ENCODE assay signal across 21 cellular contexts in genomic region chr5:77425998-77426659, GRCh38.
DNase-seq lines count a peak whose midpoint lies in the region; ATAC-seq, FAIRE-seq and TF ChIP-seq lines count a peak whose summit lies in the region.
"Had no signal": no experiment of that assay in that cellular context is flagged by ENCODE, and none has a peak within 500 bp of the region (broad histone marks: within the 10 kb centered on the region; RNA-seq: fewer than 3 reads in every experiment).

No MANE protein-coding gene starts in this region.

- H3K27ac Mint-ChIP-seq in Caco-2 (ENCODE audit: unreplicated experiment), result peak overlapping the region; percentile 85
- H3K27ac Mint-ChIP-seq in activated naive CD4-positive, alpha-beta T cell treated with anti-CD3 and anti-CD28 coated beads, Interleukin-2, amount 50 U/mL, for 72 hours, result no peak overlapping the region
- H3K27ac Mint-ChIP-seq: activated CD4-positive, alpha-beta memory T cell treated with anti-CD3 and anti-CD28 coated beads for 36 hours; CD8-positive, alpha-beta memory T cell; memory B cell; natural killer cell treated with Interleukin-12 subunit alpha and Interleukin-12 subunit beta and Interleukin-15 and Interleukin-18, amount 100 ng/mL, for 72 hours; stimulated activated naive CD8-positive, alpha-beta T cell treated with anti-CD3 and anti-CD28 coated beads, Interleukin-15, amount 100 ng/mL, for 72 hours had no signal

- FAIRE-seq in islet of Langerhans (lab: Jason Lieb, UNC), result peak; percentile 13
- FAIRE-seq: colon, endometrium had no signal

- BruUV-seq in Caco-2 (replicated peaks; lab: Mats Ljungman, UMichigan), result no TSS peak

- H3K9ac ChIP-seq in subcutaneous abdominal adipose tissue (ENCODE audit: low read length in 5 of 5), result no peak overlapping the region
- H3K9ac ChIP-seq: KMS-11 had no signal

- peaks cover 27% of the 10 kb centered on the region for H3K4me1 Mint-ChIP-seq in Caco-2 (ENCODE audit: low read depth, unreplicated experiment)
- H3K4me1 Mint-ChIP-seq: CD8-positive, alpha-beta memory T cell; stimulated activated naive CD8-positive, alpha-beta T cell treated with anti-CD3 and anti-CD28 coated beads, Interleukin-15, amount 100 ng/mL, for 72 hours had no signal

- H3K4me3 ChIP-seq in Caco-2 (ENCODE audit: low read depth, low read length), result no peak overlapping the region
- H3K4me3 ChIP-seq in subcutaneous abdominal adipose tissue (ENCODE audit: low read depth in 1 of 5, low read length in 5 of 5), result no peak overlapping the region

- POLR2A ChIA-PET in Caco-2 (lab: Charles Lee), result interaction anchor here (0.6 to 1.0 kb wide), 3 partner anchors 66 to 1024 kb away, joined by 3 to 11 read pairs (median 3); no protein-coding TSS in a partner anchor

- CTCF ChIA-PET in Caco-2 (lab: Charles Lee), result interaction anchor here (0.6 to 2.2 kb wide), 6 partner anchors 11 to 1869 kb away, joined by 3 to 14 read pairs (median 5); partner anchors contain the start of gene WDR41

- H3K27me3 Mint-ChIP-seq in Caco-2 (ENCODE audit: insufficient read depth, unreplicated experiment), result no peaks in the 10 kb centered on the region
- H3K27me3 Mint-ChIP-seq: activated CD4-positive, alpha-beta memory T cell treated with anti-CD3 and anti-CD28 coated beads for 36 hours; memory B cell; natural killer cell treated with Interleukin-12 subunit alpha and Interleukin-12 subunit beta and Interleukin-15 and Interleukin-18, amount 100 ng/mL, for 72 hours; stimulated activated naive CD8-positive, alpha-beta T cell treated with anti-CD3 and anti-CD28 coated beads, Interleukin-15, amount 100 ng/mL, for 72 hours had no signal

- H3K9me3 Mint-ChIP-seq in Caco-2 (ENCODE audit: unreplicated experiment), result no peaks in the 10 kb centered on the region
- peaks cover 0 to 4% of the 10 kb centered on the region in 2 donors for H3K9me3 Mint-ChIP-seq in activated naive CD4-positive, alpha-beta T cell treated with anti-CD3 and anti-CD28 coated beads, Interleukin-2, amount 50 U/mL, for 72 hours
- H3K9me3 Mint-ChIP-seq: CD8-positive, alpha-beta memory T cell; memory B cell; natural killer cell treated with Interleukin-12 subunit alpha and Interleukin-12 subunit beta and Interleukin-15 and Interleukin-18, amount 100 ng/mL, for 72 hours; stimulated activated naive CD8-positive, alpha-beta T cell treated with anti-CD3 and anti-CD28 coated beads, Interleukin-15, amount 100 ng/mL, for 72 hours had no signal

- H3K4me1 ChIP-seq in Caco-2 (peaks cover 50% of the 10 kb centered on the region), subcutaneous abdominal adipose tissue (ENCODE audit: control insufficient read depth in 5 of 5, insufficient read depth in 5 of 5, low read length in 5 of 5) (peaks cover 0 to 20% (median 14%) of the 10 kb centered on the region in 5 donors)

- peaks cover 15% of the 10 kb centered on the region for H3K36me3 Mint-ChIP-seq in Caco-2 (ENCODE audit: insufficient read depth, unreplicated experiment)
- H3K36me3 Mint-ChIP-seq in activated naive CD4-positive, alpha-beta T cell treated with anti-CD3 and anti-CD28 coated beads, Interleukin-2, amount 50 U/mL, for 72 hours, result peaks cover 0 to 6% of the 10 kb centered on the region in 2 donors

- H3K4me3 Mint-ChIP-seq in Caco-2 (ENCODE audit: unreplicated experiment), result peak overlapping the region; percentile 33
- H3K4me3 Mint-ChIP-seq: activated CD4-positive, alpha-beta memory T cell treated with anti-CD3 and anti-CD28 coated beads for 36 hours; CD8-positive, alpha-beta memory T cell; memory B cell; natural killer cell treated with Interleukin-12 subunit alpha and Interleukin-12 subunit beta and Interleukin-15 and Interleukin-18, amount 100 ng/mL, for 72 hours; stimulated activated naive CD8-positive, alpha-beta T cell treated with anti-CD3 and anti-CD28 coated beads, Interleukin-15, amount 100 ng/mL, for 72 hours had no signal

- peak overlapping the region; percentile 38 for H3K27ac ChIP-seq in VCaP
- peak overlapping the region; percentile 27 for H3K27ac ChIP-seq in subcutaneous abdominal adipose tissue (ENCODE audit: low read depth, low read length)
- H3K27ac ChIP-seq: KMS-11 had no signal

- H3K9me3 ChIP-seq in Caco-2 (no peaks in the 10 kb centered on the region), subcutaneous abdominal adipose tissue (ENCODE audit: control insufficient read depth in 5 of 5, low read length in 5 of 5) (peaks cover 0 to 4% (median 0%) of the 10 kb centered on the region in 5 donors)

- H3K27me3 ChIP-seq in Caco-2 (replicated peaks; ENCODE audit: control insufficient read depth, insufficient read depth, low read length) (no peaks in the 10 kb centered on the region), subcutaneous abdominal adipose tissue (ENCODE audit: control insufficient read depth in 5 of 5, insufficient read depth in 4 of 5, low read length in 5 of 5) (no peaks in the 10 kb centered on the region)

- TF ChIP-seq CTCF in Caco-2 (IDR thresholded peaks at IDR 0.05; ENCODE audit: insufficient read depth in 1 of 2, low read depth in 1 of 2, low read length in 1 of 2, severe bottlenecking in 1 of 2, unreplicated experiment in 1 of 2) (no peak), VCaP (conservative IDR thresholded peaks at IDR 0.05) (no peak)

- no peak for ATAC-seq in HG02642 (IDR thresholded peaks at IDR 0.05; ENCODE audit: poor library complexity, unreplicated experiment)
- no peak for ATAC-seq in activated naive CD4-positive, alpha-beta T cell treated with anti-CD3 and anti-CD28 coated beads, Interleukin-2, amount 50 U/mL, for 72 hours
- ATAC-seq: stimulated activated naive CD8-positive, alpha-beta T cell treated with anti-CD3 and anti-CD28 coated beads, Interleukin-15, amount 100 ng/mL, for 72 hours had no signal

- intact Hi-C loops in Caco-2 (cut with micrococcal nuclease; ENCODE audit: unreplicated experiment), result loop anchor here (1.0 to 5.0 kb wide), 5 partner anchors 32 to 201 kb away; partner anchors contain the start of gene WDR41

- no peaks in the 10 kb centered on the region for H3K36me3 ChIP-seq in Caco-2 (ENCODE audit: control insufficient read depth, insufficient read depth, low read length)
- peaks cover 19 to 25% (median 23%) of the 10 kb centered on the region in 5 donors for H3K36me3 ChIP-seq in subcutaneous abdominal adipose tissue (ENCODE audit: control insufficient read depth in 5 of 5, insufficient read depth in 5 of 5, low read length in 5 of 5)

- DNase-seq in Caco-2 (peak; percentile 90 to 92), activated gamma-delta T cell treated with Interleukin-2 at 50 U/mL for 16 hours (no peak)
- no peak for DNase-seq in activated naive CD4-positive, alpha-beta T cell treated with anti-CD3 and anti-CD28 coated beads, Interleukin-2, amount 50 U/mL, for 72 hours (ENCODE audit: low spot score in 2 of 2)
- no peak for DNase-seq in activated CD8-positive, alpha-beta memory T cell treated with anti-CD3 and anti-CD28 coated beads for 24 hours
- DNase-seq: activated CD4-positive, alpha-beta memory T cell treated with anti-CD3 and anti-CD28 coated beads for 36 hours; activated naive CD4-positive, alpha-beta T cell treated with anti-CD3 and anti-CD28 coated beads, Interleukin-2, amount 50 U/mL, for 16 hours; CD8-positive, alpha-beta memory T cell; islet precursor cell; NCI-H1092; NCI-H2081 treated with DMSO at 0.1 percent for 48 hours; posterior cingulate gyrus; stimulated activated naive CD8-positive, alpha-beta T cell treated with anti-CD3 and anti-CD28 coated beads, Interleukin-15, amount 100 ng/mL, for 72 hours had no signal

Comparison
In these comparisons a context has a peak if more than half of its experiments do, and no peak if none do; other contexts are left out.
1. DNase-seq: peak in Caco-2 (2 of 2); none in activated naive CD4-positive, alpha-beta T cell treated with anti-CD3 and anti-CD28 coated beads, Interleukin-2, amount 50 U/mL, for 72 hours (0 of 2), activated gamma-delta T cell treated with Interleukin-2 at 50 U/mL for 16 hours (single experiment) and activated CD8-positive, alpha-beta memory T cell treated with anti-CD3 and anti-CD28 coated beads for 24 hours (single experiment).